In genomic region chr20:22567944-22568871, GRCh38 we compare ENCODE assay signal across 1 cellular context.
TF ChIP-seq lines count a peak whose summit lies in the region.

No MANE protein-coding gene starts in this region.

TF ChIP-seq in H1, 55 proteins besides CTCF, POLR2A, EP300 and RAD21:
- peak; percentile 32 for TF ChIP-seq ASH2L (IDR thresholded peaks at IDR 0.05; ENCODE audit: low read length)
- no peak for TF ChIP-seq NANOG (IDR thresholded peaks at IDR 0.05; ENCODE audit: insufficient read depth, low read depth, low read length, poor library complexity, severe bottlenecking)
- TF ChIP-seq CEBPB (IDR thresholded peaks at IDR 0.05; ENCODE audit: low read depth, low read length), result no peak
- 0 out of 2 replicates have a peak, but pooled peaks have one; percentile 41 for TF ChIP-seq RBBP5 (IDR thresholded peaks at IDR 0.05; ENCODE audit: borderline replicate concordance, low read depth, low read length)
- TF ChIP-seq EZH2 (IDR thresholded peaks at IDR 0.05; ENCODE audit: low read depth, low read length, severe bottlenecking), result peak; percentile 93
- TF ChIP-seq SUZ12 (IDR thresholded peaks at IDR 0.05; ENCODE audit: low read length), result peak; percentile 94
- peak; percentile 90 for TF ChIP-seq CTBP2 (IDR thresholded peaks at IDR 0.05; ENCODE audit: borderline replicate concordance, insufficient read depth, insufficient read length, low read length)
- TF ChIP-seq GTF2F1 (IDR thresholded peaks at IDR 0.05; ENCODE audit: borderline replicate concordance, low read depth, low read length), result no peak
- TF ChIP-seq, protein P1, sequence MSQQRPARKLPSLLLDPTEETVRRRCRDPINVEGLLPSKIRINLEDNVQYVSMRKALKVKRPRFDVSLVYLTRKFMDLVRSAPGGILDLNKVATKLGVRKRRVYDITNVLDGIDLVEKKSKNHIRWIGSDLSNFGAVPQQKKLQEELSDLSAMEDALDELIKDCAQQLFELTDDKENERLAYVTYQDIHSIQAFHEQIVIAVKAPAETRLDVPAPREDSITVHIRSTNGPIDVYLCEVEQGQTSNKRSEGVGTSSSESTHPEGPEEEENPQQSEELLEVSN (IDR thresholded peaks at IDR 0.05), result peak; percentile 54; the same call in 1 of the 2 replicates
- no peak for TF ChIP-seq MAFK (IDR thresholded peaks at IDR 0.05; ENCODE audit: low read depth, low read length)
- TF ChIP-seq EGR1 (IDR thresholded peaks at IDR 0.05; ENCODE audit: borderline replicate concordance, low read depth, low read length), result peak; percentile 51; the same call in 1 of the 2 replicates
- peak; percentile 56 for TF ChIP-seq RNF2 (IDR thresholded peaks at IDR 0.05; ENCODE audit: borderline replicate concordance, low read depth, low read length, missing control alignments, poor library complexity, severe bottlenecking)
- 0 out of 2 replicates have a peak, but pooled peaks have one; percentile 6 for TF ChIP-seq SP1 (IDR thresholded peaks at IDR 0.05; ENCODE audit: low read depth, low read length)
